8 cellular contexts compared by ENCODE assay signal in the genomic region with DNA sequence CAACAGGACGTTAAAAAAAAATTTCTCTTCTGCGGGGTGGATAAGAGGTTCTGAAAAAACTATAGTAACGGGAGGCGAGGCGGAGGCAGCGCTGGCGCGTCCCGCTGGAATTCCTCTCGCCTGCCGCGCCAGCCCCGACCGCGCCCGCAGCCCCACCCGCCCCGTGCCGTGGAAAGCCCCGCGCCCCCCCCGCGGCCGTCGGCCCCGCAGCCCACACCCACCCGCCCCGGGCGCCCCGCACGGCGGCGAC. TPM values are rescaled to one million over a fixed set of nuclear protein-coding genes. Genes with fewer than 3 reads are reported as not detected.
DNase-seq lines count a peak whose midpoint lies in the region; ATAC-seq and TF ChIP-seq lines count a peak whose summit lies in the region.

No MANE protein-coding gene starts in this region.

- no peaks in the 10 kb centered on the region for H3K36me3 Mint-ChIP-seq in activated T-helper 1 cell treated with anti-CD3 and anti-CD28 coated beads, Interleukin-12 subunit alpha, Interleukin-12 subunit beta, Interleukin-2, Interleukin-4 antibody, amounts not matched to agents 30 ng/mL and 10 ng/mL and 1 ng/mL, durations not matched to agents 14 hours and 24 hours and 36 hours (ENCODE audit: low read depth)

- WGBS in stomach, 5 donors, result 0 to 1% (median 0%) methylated on average over 1 to 33 of the region's 33 CpGs

- intact Hi-C loops in activated T-helper 1 cell treated with anti-CD3 and anti-CD28 coated beads, Interleukin-12 subunit alpha, Interleukin-12 subunit beta, Interleukin-2, Interleukin-4 antibody, amounts not matched to agents 30 ng/mL and 10 ng/mL and 1 ng/mL, durations not matched to agents 14 hours and 24 hours and 36 hours (cut with micrococcal nuclease), result loop anchor here (5.0 kb wide), 1 partner anchor 1232 kb away; no protein-coding TSS in a partner anchor
- intact Hi-C loops in stomach (cut with DNase I; ENCODE audit: low total_unique reads), result no loop called here

- H3K4me3 Mint-ChIP-seq in activated T-helper 1 cell treated with anti-CD3 and anti-CD28 coated beads, Interleukin-12 subunit alpha, Interleukin-12 subunit beta, Interleukin-2, Interleukin-4 antibody, amounts not matched to agents 30 ng/mL and 10 ng/mL and 1 ng/mL, durations not matched to agents 14 hours and 24 hours and 36 hours, result peak overlapping the region; percentile 79

- no peaks in the 10 kb centered on the region for H3K9me3 ChIP-seq in iPS-15b (ENCODE audit: control insufficient read depth, insufficient read depth, low read length)
- H3K9me3 ChIP-seq in stomach, result no peaks in the 10 kb centered on the region

- no peak for DNase-seq in activated T-helper 1 cell treated with anti-CD3 and anti-CD28 coated beads, Interleukin-12 subunit alpha, Interleukin-12 subunit beta, Interleukin-2, Interleukin-4 antibody, amounts not matched to agents 30 ng/mL and 10 ng/mL and 1 ng/mL, durations not matched to agents 14 hours and 24 hours and 36 hours (ENCODE audit: low spot score)
- DNase-seq in stomach, result no peak
- no peak for DNase-seq in HK-2 (ENCODE audit: unreplicated experiment)
- DNase-seq in A172 (ENCODE audit: low spot score), result no peak

- peak overlapping the region; percentile 56 for H3K4me3 ChIP-seq in iPS-15b (ENCODE audit: low read depth, low read length)
- H3K4me3 ChIP-seq in stomach, result peak overlapping the region; percentile 78 to 97 (median 96)

- H3K27ac Mint-ChIP-seq in activated T-helper 1 cell treated with anti-CD3 and anti-CD28 coated beads, Interleukin-12 subunit alpha, Interleukin-12 subunit beta, Interleukin-2, Interleukin-4 antibody, amounts not matched to agents 30 ng/mL and 10 ng/mL and 1 ng/mL, durations not matched to agents 14 hours and 24 hours and 36 hours, result peak overlapping the region; percentile 92

- peak overlapping the region; percentile 99 to 100 (median 99) for H3K27ac ChIP-seq in stomach

- no peaks in the 10 kb centered on the region for H3K27me3 ChIP-seq in iPS-15b (ENCODE audit: control insufficient read depth, insufficient read depth, low read length)
- H3K27me3 ChIP-seq in stomach, result no peaks in the 10 kb centered on the region

- no peak for TF ChIP-seq CTCF in stomach (IDR thresholded peaks at IDR 0.05)

- peaks cover 46% of the 10 kb centered on the region for H3K4me1 Mint-ChIP-seq in activated T-helper 1 cell treated with anti-CD3 and anti-CD28 coated beads, Interleukin-12 subunit alpha, Interleukin-12 subunit beta, Interleukin-2, Interleukin-4 antibody, amounts not matched to agents 30 ng/mL and 10 ng/mL and 1 ng/mL, durations not matched to agents 14 hours and 24 hours and 36 hours (ENCODE audit: low read depth)

- H3K4me1 ChIP-seq in iPS-15b (ENCODE audit: control insufficient read depth, insufficient read depth, low read length) (no peaks in the 10 kb centered on the region), stomach (peaks cover 0 to 33% (median 18%) of the 10 kb centered on the region in 4 donors)

- no peaks in the 10 kb centered on the region for H3K9me3 Mint-ChIP-seq in activated T-helper 1 cell treated with anti-CD3 and anti-CD28 coated beads, Interleukin-12 subunit alpha, Interleukin-12 subunit beta, Interleukin-2, Interleukin-4 antibody, amounts not matched to agents 30 ng/mL and 10 ng/mL and 1 ng/mL, durations not matched to agents 14 hours and 24 hours and 36 hours

- TF ChIP-seq POLR2A in stomach (IDR thresholded peaks at IDR 0.05), result no peak

- TF ChIP-seq EP300 in stomach (IDR thresholded peaks at IDR 0.05), result no peak

- H3K9ac ChIP-seq in iPS-15b (ENCODE audit: low read depth, low read length), result no peak overlapping the region

- ATAC-seq in GM18858 (IDR thresholded peaks at IDR 0.05; ENCODE audit: unreplicated experiment) (peak; percentile 6), HG02884 (IDR thresholded peaks at IDR 0.05; ENCODE audit: unreplicated experiment) (peak; percentile 10), HG03378 (IDR thresholded peaks at IDR 0.05; ENCODE audit: unreplicated experiment) (no peak)

- H3K36me3 ChIP-seq in iPS-15b (ENCODE audit: control insufficient read depth, insufficient read depth, low read length) (no peaks in the 10 kb centered on the region), stomach (no peaks in the 10 kb centered on the region)

- H3K27me3 Mint-ChIP-seq in activated T-helper 1 cell treated with anti-CD3 and anti-CD28 coated beads, Interleukin-12 subunit alpha, Interleukin-12 subunit beta, Interleukin-2, Interleukin-4 antibody, amounts not matched to agents 30 ng/mL and 10 ng/mL and 1 ng/mL, durations not matched to agents 14 hours and 24 hours and 36 hours (ENCODE audit: insufficient read depth), result peaks cover 3% of the 10 kb centered on the region

RNA-seq across cellular contexts. Expression of a gene that starts 0.5 kb away (rescaled TPM):
- 71.1 and 72.5 TPM in 2 replicates for total RNA-seq in activated T-helper 1 cell treated with anti-CD3 and anti-CD28 coated beads, Interleukin-12 subunit alpha, Interleukin-12 subunit beta, Interleukin-2, Interleukin-4 antibody, amounts not matched to agents 30 ng/mL and 10 ng/mL and 1 ng/mL, durations not matched to agents 14 hours and 24 hours and 36 hours
- total RNA-seq in stomach, result 100 to 1,000 TPM in 2 of 5 donors, 10 to 100 TPM in 3; 13.9 to 261 (median 76.7) TPM
- polyA plus RNA-seq in stomach, result 10 to 100 TPM in 2 of 3 donors, 1 to 10 TPM in 1; 8.0 to 25.5 (median 20.2) TPM
- total RNA-seq in A172 (2014; rRNA removed; shearing (Covaris generic)), result 62.7 and 81.2 TPM in 2 replicates
